ENCODE assay signal across 21 cellular contexts in genomic region chr2:240121190-240121589, GRCh38.
DNase-seq lines count a peak whose midpoint lies in the region; ATAC-seq and FAIRE-seq lines count a peak whose summit lies in the region.
"Had no signal": no experiment of that assay in that cellular context is flagged by ENCODE, and none has a peak within 500 bp of the region (broad histone marks: within the 10 kb centered on the region; RNA-seq: fewer than 3 reads in every experiment).

No MANE protein-coding gene starts in this region.

- peaks cover 12% of the 10 kb centered on the region for H3K36me3 Mint-ChIP-seq in stimulated activated memory B cell treated with anti-CD40 and anti-IgM and Interleukin-4, amounts not matched to agents 10 μg/mL and 1 μg/mL and 100 μg/mL, for 72 hours

- no peak overlapping the region for H3K4me3 Mint-ChIP-seq in stimulated activated memory B cell treated with anti-CD40 and anti-IgM and Interleukin-4, amounts not matched to agents 10 μg/mL and 1 μg/mL and 100 μg/mL, for 72 hours
- H3K4me3 Mint-ChIP-seq: CD4-positive, CD25-positive, alpha-beta regulatory T cell; effector memory CD8-positive, alpha-beta T cell; H9; nephron; T-helper 1 cell treated with Interleukin-12 subunit alpha and Interleukin-12 subunit beta and Interleukin-4 antibody, amounts not matched to agents 30 μg/mL and 1 μg/mL, for 36 hours had no signal

- FAIRE-seq in urothelium cell line (lab: Jason Lieb, UNC) = no peak
- FAIRE-seq: colon, islet of Langerhans, RCC 7860 had no signal

- peak; percentile 48 for ATAC-seq in GM19397 (IDR thresholded peaks at IDR 0.05; ENCODE audit: unreplicated experiment)
- ATAC-seq in stimulated activated memory B cell treated with anti-CD40 and anti-IgM and Interleukin-4, amounts not matched to agents 10 μg/mL and 1 μg/mL and 100 μg/mL, for 72 hours = no peak
- ATAC-seq: effector memory CD8-positive, alpha-beta T cell; esophagus mucosa; gastrocnemius medialis; right lobe of liver had no signal

- no peaks in the 10 kb centered on the region for H3K9me3 Mint-ChIP-seq in stimulated activated memory B cell treated with anti-CD40 and anti-IgM and Interleukin-4, amounts not matched to agents 10 μg/mL and 1 μg/mL and 100 μg/mL, for 72 hours
- H3K9me3 Mint-ChIP-seq: effector memory CD8-positive, alpha-beta T cell; T-helper 1 cell treated with Interleukin-12 subunit alpha and Interleukin-12 subunit beta and Interleukin-4 antibody, amounts not matched to agents 30 μg/mL and 1 μg/mL, for 36 hours had no signal

- H3K4me1 Mint-ChIP-seq in stimulated activated memory B cell treated with anti-CD40 and anti-IgM and Interleukin-4, amounts not matched to agents 10 μg/mL and 1 μg/mL and 100 μg/mL, for 72 hours = peaks cover 7% of the 10 kb centered on the region
- H3K4me1 Mint-ChIP-seq: CD4-positive, CD25-positive, alpha-beta regulatory T cell; H9; nephron had no signal

- H3K27ac Mint-ChIP-seq in stimulated activated memory B cell treated with anti-CD40 and anti-IgM and Interleukin-4, amounts not matched to agents 10 μg/mL and 1 μg/mL and 100 μg/mL, for 72 hours = no peak overlapping the region
- H3K27ac Mint-ChIP-seq: CD4-positive, CD25-positive, alpha-beta regulatory T cell; effector memory CD8-positive, alpha-beta T cell; H9; nephron; T-helper 1 cell treated with Interleukin-12 subunit alpha and Interleukin-12 subunit beta and Interleukin-4 antibody, amounts not matched to agents 30 μg/mL and 1 μg/mL, for 36 hours had no signal

- DNase-seq in stimulated activated CD4-positive, alpha-beta T cell treated with anti-CD3 and anti-CD28 coated beads, Interleukin-1b, Interleukin-23, amount 100 ng/mL, for 48 hours = peak; percentile 23
- no peak for DNase-seq in stimulated activated CD4-positive, alpha-beta T cell treated with anti-CD3 and anti-CD28 coated beads, Interleukin-4, amount 100 ng/mL, for 4 hours
- DNase-seq in NCI-H526 (lab: John Stamatoyannopoulos, UW) = peak; percentile 33 to 40
- no peak for DNase-seq in urothelium cell line (ENCODE audit: low spot score)
- no peak for DNase-seq in midbrain (lab: John Stamatoyannopoulos, UW)
- DNase-seq: CD4-positive, CD25-positive, alpha-beta regulatory T cell; DMS 273 treated with DMSO at 0.1 percent for 48 hours; effector memory CD8-positive, alpha-beta T cell; gastrocnemius medialis; hypothalamus; NCI-H1417 treated with DMSO at 0.1 percent for 48 hours; right lobe of liver had no signal

- no peaks in the 10 kb centered on the region for H3K27me3 Mint-ChIP-seq in stimulated activated memory B cell treated with anti-CD40 and anti-IgM and Interleukin-4, amounts not matched to agents 10 μg/mL and 1 μg/mL and 100 μg/mL, for 72 hours
- H3K27me3 Mint-ChIP-seq: CD4-positive, CD25-positive, alpha-beta regulatory T cell had no signal

Comparison
In these comparisons a context has a peak if more than half of its experiments do, and no peak if none do; other contexts are left out.
1. DNase-seq: peak in stimulated activated CD4-positive, alpha-beta T cell treated with anti-CD3 and anti-CD28 coated beads, Interleukin-1b, Interleukin-23, amount 100 ng/mL, for 48 hours (single experiment) and NCI-H526 (2 of 2); none in stimulated activated CD4-positive, alpha-beta T cell treated with anti-CD3 and anti-CD28 coated beads, Interleukin-4, amount 100 ng/mL, for 4 hours (0 of 2), urothelium cell line (single experiment) and midbrain (single experiment).